Comparison of ENCODE assay signal across 16 cellular contexts in the genomic region with DNA sequence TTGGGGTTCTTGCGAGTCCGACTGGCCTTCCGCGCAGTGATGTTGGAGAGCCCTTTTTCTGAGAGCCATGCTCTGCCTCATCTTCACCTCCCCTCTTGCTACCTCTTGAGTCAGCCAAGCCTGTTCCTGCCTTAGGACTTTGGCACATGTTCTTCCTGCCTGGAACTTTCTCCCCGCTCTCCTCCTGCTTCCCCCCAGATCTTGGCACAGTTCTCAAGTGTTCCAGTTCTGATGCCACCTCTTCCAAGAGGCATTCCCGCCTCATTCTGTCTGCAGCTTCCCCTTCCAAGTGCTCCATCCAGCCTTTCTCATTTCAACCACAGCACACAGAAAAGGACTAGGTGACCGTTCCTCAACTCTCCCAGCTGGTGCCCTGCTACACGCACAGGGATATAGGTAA. TPM values are rescaled to one million over a fixed set of nuclear protein-coding genes. Genes with fewer than 3 reads are reported as not detected.
DNase-seq lines count a peak whose midpoint lies in the region; ATAC-seq, FAIRE-seq and TF ChIP-seq lines count a peak whose summit lies in the region.
"Had no signal": no experiment of that assay in that cellular context is flagged by ENCODE, and none has a peak within 500 bp of the region (broad histone marks: within the 10 kb centered on the region; RNA-seq: fewer than 3 reads in every experiment).

No MANE protein-coding gene starts in this region.

- H3K36me3 ChIP-seq in ascending aorta = no peaks in the 10 kb centered on the region
- no peaks in the 10 kb centered on the region for H3K36me3 ChIP-seq in esophagus (ENCODE audit: control insufficient read depth in 2 of 2, insufficient read depth in 2 of 2, low read length in 1 of 2)
- H3K36me3 ChIP-seq in urinary bladder (ENCODE audit: insufficient read depth) = no peaks in the 10 kb centered on the region

- peak in 1 of 2 donors; percentile 90 for DNase-seq in ascending aorta (ENCODE audit: low spot score in 2 of 2)
- no peak for DNase-seq in progenitor cell of endocrine pancreas (ENCODE audit: low spot score, unreplicated experiment)
- no peak for DNase-seq in AG08395 (ENCODE audit: low spot score)
- no peak for DNase-seq in RCC 7860 (ENCODE audit: low spot score)
- no peak for DNase-seq in effector memory CD8-positive, alpha-beta T cell
- DNase-seq: activated CD4-positive, alpha-beta T cell treated with anti-CD3 and anti-CD28 coated beads, Interleukin-2, amount 10 ng/mL, durations not matched to agents 7 days and 5 days; activated naive CD4-positive, alpha-beta T cell treated with anti-CD3 and anti-CD28 coated beads, Interleukin-2, amount 10 ng/mL, durations not matched to agents 7 days and 5 days; CD4-positive, alpha-beta T cell; DMS79 treated with DMSO at 0.1 percent for 48 hours; foreskin melanocyte; NCI-H1694 treated with DMSO at 0.1 percent for 48 hours; NCI-H524; stimulated activated naive B cell treated with anti-CD40 and anti-IgM and Interleukin-4, amounts not matched to agents 10 μg/mL and 1 μg/mL and 100 μg/mL, for 72 hours had no signal

- H3K9me3 ChIP-seq in ascending aorta (no peaks in the 10 kb centered on the region), esophagus (ENCODE audit: control insufficient read depth in 2 of 2, insufficient read depth in 1 of 2, low read depth in 1 of 2, low read length in 1 of 2) (no peaks in the 10 kb centered on the region)

- H3K9me3 Mint-ChIP-seq in progenitor cell of endocrine pancreas (ENCODE audit: low read depth) = no peaks in the 10 kb centered on the region
- H3K9me3 Mint-ChIP-seq in effector memory CD8-positive, alpha-beta T cell = no peaks in the 10 kb centered on the region
- H3K9me3 Mint-ChIP-seq: activated CD4-positive, alpha-beta T cell treated with anti-CD3 and anti-CD28 coated beads, Interleukin-2, amount 10 ng/mL, durations not matched to agents 7 days and 5 days; activated naive CD4-positive, alpha-beta T cell treated with anti-CD3 and anti-CD28 coated beads, Interleukin-2, amount 10 ng/mL, durations not matched to agents 7 days and 5 days; CD4-positive, alpha-beta T cell; stimulated activated naive B cell treated with anti-CD40 and anti-IgM and Interleukin-4, amounts not matched to agents 10 μg/mL and 1 μg/mL and 100 μg/mL, for 72 hours had no signal

- FAIRE-seq in RCC 7860 (lab: Jason Lieb, UNC) = no peak
- FAIRE-seq: TTC549 had no signal

- H3K4me1 Mint-ChIP-seq in progenitor cell of endocrine pancreas (ENCODE audit: low read depth) = peaks cover 27% of the 10 kb centered on the region
- peaks cover 10 to 19% of the 10 kb centered on the region in 2 donors for H3K4me1 Mint-ChIP-seq in effector memory CD8-positive, alpha-beta T cell (ENCODE audit: low read depth in 2 of 2)

- H3K27me3 ChIP-seq in ascending aorta = no peaks in the 10 kb centered on the region
- H3K27me3 ChIP-seq in esophagus (ENCODE audit: control insufficient read depth in 1 of 2, insufficient read depth in 2 of 2, low read length in 2 of 2) = no peaks in the 10 kb centered on the region

- peaks cover 3% of the 10 kb centered on the region for H3K36me3 Mint-ChIP-seq in progenitor cell of endocrine pancreas (ENCODE audit: insufficient read depth)
- no peaks in the 10 kb centered on the region for H3K36me3 Mint-ChIP-seq in effector memory CD8-positive, alpha-beta T cell (ENCODE audit: insufficient read depth)

- peak overlapping the region; percentile 6 for H3K27ac Mint-ChIP-seq in progenitor cell of endocrine pancreas
- no peak overlapping the region for H3K27ac Mint-ChIP-seq in effector memory CD8-positive, alpha-beta T cell
- H3K27ac Mint-ChIP-seq: activated CD4-positive, alpha-beta T cell treated with anti-CD3 and anti-CD28 coated beads, Interleukin-2, amount 10 ng/mL, durations not matched to agents 7 days and 5 days; activated naive CD4-positive, alpha-beta T cell treated with anti-CD3 and anti-CD28 coated beads, Interleukin-2, amount 10 ng/mL, durations not matched to agents 7 days and 5 days; CD4-positive, alpha-beta T cell; stimulated activated naive B cell treated with anti-CD40 and anti-IgM and Interleukin-4, amounts not matched to agents 10 μg/mL and 1 μg/mL and 100 μg/mL, for 72 hours had no signal

- H3K4me3 ChIP-seq in ascending aorta (peak overlapping the region in 1 of 2 donors; percentile 46), esophagus (ENCODE audit: low read depth in 1 of 2, low read length in 2 of 2) (no peak overlapping the region), urinary bladder (ENCODE audit: low read depth, low read length) (no peak overlapping the region)

- H3K4me1 ChIP-seq in ascending aorta (peaks cover 20 to 67% of the 10 kb centered on the region in 2 donors), esophagus (ENCODE audit: control insufficient read depth in 2 of 2, insufficient read depth in 2 of 2, low read length in 1 of 2) (peaks cover 11% of the 10 kb centered on the region in 2 donors), urinary bladder (ENCODE audit: insufficient read depth) (no peaks in the 10 kb centered on the region)

- no peaks in the 10 kb centered on the region for H3K27me3 Mint-ChIP-seq in progenitor cell of endocrine pancreas
- no peaks in the 10 kb centered on the region for H3K27me3 Mint-ChIP-seq in effector memory CD8-positive, alpha-beta T cell
- H3K27me3 Mint-ChIP-seq: activated CD4-positive, alpha-beta T cell treated with anti-CD3 and anti-CD28 coated beads, Interleukin-2, amount 10 ng/mL, durations not matched to agents 7 days and 5 days; activated naive CD4-positive, alpha-beta T cell treated with anti-CD3 and anti-CD28 coated beads, Interleukin-2, amount 10 ng/mL, durations not matched to agents 7 days and 5 days; CD4-positive, alpha-beta T cell; stimulated activated naive B cell treated with anti-CD40 and anti-IgM and Interleukin-4, amounts not matched to agents 10 μg/mL and 1 μg/mL and 100 μg/mL, for 72 hours had no signal

- H3K27ac ChIP-seq in ascending aorta (peak overlapping the region; percentile 98), esophagus (ENCODE audit: low read depth in 2 of 2, low read length in 1 of 2) (peak overlapping the region; percentile 65 to 79), urinary bladder (ENCODE audit: low read depth) (peak overlapping the region; percentile 43)

- intact Hi-C loops in ascending aorta (cut with DNase I) = loop anchor here (2.0 to 5.0 kb wide), 2 partner anchors 16 to 760 kb away; a partner anchor contains a TSS

- TF ChIP-seq CTCF in ascending aorta (IDR thresholded peaks at IDR 0.05) = no peak
- TF ChIP-seq CTCF in progenitor cell of endocrine pancreas (IDR thresholded peaks at IDR 0.05; ENCODE audit: unreplicated experiment) = no peak

- no peak overlapping the region for H3K4me3 Mint-ChIP-seq in progenitor cell of endocrine pancreas (ENCODE audit: low read depth)
- no peak overlapping the region for H3K4me3 Mint-ChIP-seq in effector memory CD8-positive, alpha-beta T cell
- H3K4me3 Mint-ChIP-seq: activated CD4-positive, alpha-beta T cell treated with anti-CD3 and anti-CD28 coated beads, Interleukin-2, amount 10 ng/mL, durations not matched to agents 7 days and 5 days; activated naive CD4-positive, alpha-beta T cell treated with anti-CD3 and anti-CD28 coated beads, Interleukin-2, amount 10 ng/mL, durations not matched to agents 7 days and 5 days; CD4-positive, alpha-beta T cell; stimulated activated naive B cell treated with anti-CD40 and anti-IgM and Interleukin-4, amounts not matched to agents 10 μg/mL and 1 μg/mL and 100 μg/mL, for 72 hours had no signal

- no peak for ATAC-seq in effector memory CD8-positive, alpha-beta T cell (replicated peaks)

- WGBS in esophagus, 2 donors = 69 to 76% methylated on average over 8 of the region's 8 CpGs
- 77% methylated on average over 8 of the region's 8 CpGs for WGBS in urinary bladder

RNA-seq across cellular contexts. Expression of a gene that starts 7.7 kb away (rescaled TPM):
- total RNA-seq in ascending aorta = 127 TPM
- polyA plus RNA-seq in esophagus = 10 to 100 TPM; 15.1 to 27.8 TPM
- total RNA-seq in progenitor cell of endocrine pancreas = 63.3 and 67.9 TPM in 2 replicates
- 14.1 TPM for total RNA-seq in urinary bladder
- 80.3 TPM for polyA plus RNA-seq in urinary bladder

Comparison
In these comparisons a context has a peak if more than half of its experiments do, and no peak if none do; other contexts are left out.
1. H3K27ac ChIP-seq: peak in every context shown above with its lines; median percentile 98 in ascending aorta; 72 in esophagus; 43 in urinary bladder.